ENCODE assay signal across 1 cellular context in genomic region chr12:48890657-48891418, GRCh38.
TF ChIP-seq lines count a peak whose summit lies in the region.

No MANE protein-coding gene starts in this region.

TF ChIP-seq in HepG2, 621 proteins besides CTCF, POLR2A, EP300 and RAD21 (continued from another document and continues in another):
- TF ChIP-seq PRDM4 (CRISPR knock-in tag; IDR thresholded peaks at IDR 0.05; ENCODE audit: borderline replicate concordance) (no peak), TBX2 (CRISPR knock-in tag; IDR thresholded peaks at IDR 0.05; ENCODE audit: borderline replicate concordance) (0 out of 2 replicates have a peak, but pooled peaks have one; percentile 32), MYC (CRISPR knock-in tag; IDR thresholded peaks at IDR 0.05; ENCODE audit: borderline replicate concordance) (peak; percentile 53; the same call in 1 of the 2 replicates), RCOR2 (CRISPR knock-in tag; IDR thresholded peaks at IDR 0.05) (0 out of 2 replicates have a peak, but pooled peaks have one; percentile 28), ZNF367 (CRISPR knock-in tag; IDR thresholded peaks at IDR 0.05; ENCODE audit: borderline replicate concordance) (no peak), ZNF580 (CRISPR knock-in tag; IDR thresholded peaks at IDR 0.05; ENCODE audit: borderline replicate concordance, low read depth) (peak; percentile 71; the same call in 1 of the 2 replicates), ZBTB33 (CRISPR knock-in tag; IDR thresholded peaks at IDR 0.05) (0 out of 2 replicates have a peak, but pooled peaks have one; percentile 17), FOXA3 (CRISPR knock-in tag; IDR thresholded peaks at IDR 0.05) (peak; percentile 36; the same call in 1 of the 2 replicates), HINFP (CRISPR knock-in tag; IDR thresholded peaks at IDR 0.05; ENCODE audit: low read depth) (0 out of 2 replicates have a peak, but pooled peaks have one; percentile 34), TCF7 (IDR thresholded peaks at IDR 0.05; ENCODE audit: low read depth) (no peak), ATF1 (CRISPR knock-in tag; IDR thresholded peaks at IDR 0.05) (no peak), TBX3 (IDR thresholded peaks at IDR 0.05; ENCODE audit: borderline replicate concordance) (no peak), ZFP36L1 (CRISPR knock-in tag; IDR thresholded peaks at IDR 0.05) (no peak), ATF6 (CRISPR knock-in tag; conservative IDR thresholded peaks at IDR 0.05) (0 out of 2 replicates have a peak, but pooled peaks have one; percentile 51), ZSCAN25 (CRISPR knock-in tag; IDR thresholded peaks at IDR 0.05) (peak; percentile 96), GATAD2A (CRISPR knock-in tag; IDR thresholded peaks at IDR 0.05) (peak; percentile 48; the same call in 1 of the 2 replicates), DBP (CRISPR knock-in tag; IDR thresholded peaks at IDR 0.05; ENCODE audit: not compliant biosample characterization) (no peak), SAP130 (CRISPR knock-in tag; IDR thresholded peaks at IDR 0.05; ENCODE audit: low read depth) (peak; percentile 47; the same call in 1 of the 2 replicates), ZNF614 (CRISPR knock-in tag; IDR thresholded peaks at IDR 0.05; ENCODE audit: borderline replicate concordance) (0 out of 2 replicates have a peak, but pooled peaks have one; percentile 65), FOXP4 (CRISPR knock-in tag; IDR thresholded peaks at IDR 0.05) (0 out of 2 replicates have a peak, but pooled peaks have one; percentile 14), NR2F2 (IDR thresholded peaks at IDR 0.05; ENCODE audit: borderline replicate concordance, low read depth) (no peak), ZNF691 (CRISPR knock-in tag; IDR thresholded peaks at IDR 0.05; ENCODE audit: borderline replicate concordance, low read depth) (peak; percentile 41; the same call in 1 of the 2 replicates), PHF8 (CRISPR knock-in tag; IDR thresholded peaks at IDR 0.05) (0 out of 2 replicates have a peak, but pooled peaks have one; percentile 21), ZNF768 (CRISPR knock-in tag; IDR thresholded peaks at IDR 0.05) (peak; percentile 71; the same call in 1 of the 2 replicates), ZNF710 (CRISPR knock-in tag; IDR thresholded peaks at IDR 0.05; ENCODE audit: borderline replicate concordance) (no peak), ATF2 (CRISPR knock-in tag; IDR thresholded peaks at IDR 0.05) (peak; percentile 59; the same call in 1 of the 2 replicates), ARID4A (CRISPR knock-in tag; IDR thresholded peaks at IDR 0.05; ENCODE audit: borderline replicate concordance) (peak; percentile 33; the same call in 1 of the 2 replicates), MIXL1 (CRISPR knock-in tag; IDR thresholded peaks at IDR 0.05) (0 out of 2 replicates have a peak, but pooled peaks have one; percentile 40)
